Comparison of ENCODE assay signal across 10 cellular contexts in the genomic region with DNA sequence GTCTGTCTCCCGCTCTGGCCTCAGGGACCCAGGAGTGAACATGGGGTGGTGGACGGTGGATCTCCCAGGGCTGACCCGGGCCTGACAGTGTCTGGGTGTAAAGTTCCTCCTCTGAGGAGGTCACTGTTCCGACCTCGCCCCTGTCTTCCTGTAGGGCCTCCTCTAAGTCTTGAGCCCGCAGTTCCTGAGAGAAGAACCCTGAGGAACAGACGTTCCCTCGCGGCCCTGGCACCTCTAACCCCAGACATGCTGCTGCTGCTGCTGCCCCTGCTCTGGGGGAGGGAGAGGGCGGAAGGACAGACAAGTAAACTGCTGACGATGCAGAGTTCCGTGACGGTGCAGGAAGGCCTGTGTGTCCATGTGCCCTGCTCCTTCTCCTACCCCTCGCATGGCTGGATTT. TPM values are rescaled to one million over a fixed set of nuclear protein-coding genes. Genes with fewer than 3 reads are reported as not detected.
DNase-seq lines count a peak whose midpoint lies in the region; ATAC-seq and TF ChIP-seq lines count a peak whose summit lies in the region.
"Had no signal": no experiment of that assay in that cellular context is flagged by ENCODE, and none has a peak within 500 bp of the region (broad histone marks: within the 10 kb centered on the region; RNA-seq: fewer than 3 reads in every experiment).

A gene (plus strand): TSS at position 178 of the 400 bp plus-strand sequence. CDS start 69 bp downstream, at position 247.

- no peak for ATAC-seq in activated naive CD4-positive, alpha-beta T cell treated with anti-CD3 and anti-CD28 coated beads, Interleukin-2, amount 50 U/mL, for 72 hours
- ATAC-seq in left lung, result peak; percentile 20
- no peak for ATAC-seq in stimulated activated effector memory CD8-positive, alpha-beta T cell treated with anti-CD3 and anti-CD28 coated beads, Interleukin-12 subunit alpha, Interleukin-12 subunit beta, amount 100 ng/mL, for 72 hours
- no peak for ATAC-seq in HG03354 (IDR thresholded peaks at IDR 0.05; ENCODE audit: poor library complexity, severe bottlenecking, unreplicated experiment)
- ATAC-seq in GM18868 (IDR thresholded peaks at IDR 0.05; ENCODE audit: unreplicated experiment), result no peak

- peaks cover 0 to 67% of the 10 kb centered on the region in 2 donors for H3K4me1 ChIP-seq in left lung

- no peaks in the 10 kb centered on the region for H3K9me3 ChIP-seq in left lung

- H3K27ac ChIP-seq in left lung, result peak within 1 kb of the TSS; percentile 77 to 97

- intact Hi-C loops in left lung (cut with DNase I), result no loop called here

- no peak for TF ChIP-seq CTCF in left lung (IDR thresholded peaks at IDR 0.05)

- H3K4me3 Mint-ChIP-seq in T-helper 1 cell treated with Interleukin-12 subunit alpha and Interleukin-12 subunit beta and Interleukin-4 antibody, amounts not matched to agents 30 μg/mL and 1 μg/mL, for 36 hours, result peak within 1 kb of the TSS; percentile 53
- H3K4me3 Mint-ChIP-seq in stimulated activated effector memory CD8-positive, alpha-beta T cell treated with anti-CD3 and anti-CD28 coated beads, Interleukin-12 subunit alpha, Interleukin-12 subunit beta, amount 100 ng/mL, for 72 hours, result peak within 1 kb of the TSS; percentile 70

- peak within 1 kb of the TSS; percentile 82 for H3K27ac Mint-ChIP-seq in T-helper 1 cell treated with Interleukin-12 subunit alpha and Interleukin-12 subunit beta and Interleukin-4 antibody, amounts not matched to agents 30 μg/mL and 1 μg/mL, for 36 hours
- H3K27ac Mint-ChIP-seq in activated naive CD4-positive, alpha-beta T cell treated with anti-CD3 and anti-CD28 coated beads, Interleukin-2, amount 50 U/mL, for 72 hours, result peak within 1 kb of the TSS; percentile 65 to 83
- H3K27ac Mint-ChIP-seq in stimulated activated effector memory CD8-positive, alpha-beta T cell treated with anti-CD3 and anti-CD28 coated beads, Interleukin-12 subunit alpha, Interleukin-12 subunit beta, amount 100 ng/mL, for 72 hours, result peak within 1 kb of the TSS; percentile 92

- H3K36me3 ChIP-seq in left lung, result peaks cover 0 to 18% of the 10 kb centered on the region in 2 donors

- H3K27me3 Mint-ChIP-seq in T-helper 1 cell treated with Interleukin-12 subunit alpha and Interleukin-12 subunit beta and Interleukin-4 antibody, amounts not matched to agents 30 μg/mL and 1 μg/mL, for 36 hours (ENCODE audit: low read depth), result peaks cover under 1% of the 10 kb centered on the region

- H3K4me3 ChIP-seq in left lung, result peak within 1 kb of the TSS; percentile 2 to 52

- peaks cover 41% of the 10 kb centered on the region for H3K4me1 Mint-ChIP-seq in T-helper 1 cell treated with Interleukin-12 subunit alpha and Interleukin-12 subunit beta and Interleukin-4 antibody, amounts not matched to agents 30 μg/mL and 1 μg/mL, for 36 hours (ENCODE audit: low read depth)
- peaks cover 74% of the 10 kb centered on the region for H3K4me1 Mint-ChIP-seq in stimulated activated effector memory CD8-positive, alpha-beta T cell treated with anti-CD3 and anti-CD28 coated beads, Interleukin-12 subunit alpha, Interleukin-12 subunit beta, amount 100 ng/mL, for 72 hours

- no peaks in the 10 kb centered on the region for H3K36me3 Mint-ChIP-seq in T-helper 1 cell treated with Interleukin-12 subunit alpha and Interleukin-12 subunit beta and Interleukin-4 antibody, amounts not matched to agents 30 μg/mL and 1 μg/mL, for 36 hours (ENCODE audit: low read depth)
- no peaks in the 10 kb centered on the region for H3K36me3 Mint-ChIP-seq in activated naive CD4-positive, alpha-beta T cell treated with anti-CD3 and anti-CD28 coated beads, Interleukin-2, amount 50 U/mL, for 72 hours
- H3K36me3 Mint-ChIP-seq in stimulated activated effector memory CD8-positive, alpha-beta T cell treated with anti-CD3 and anti-CD28 coated beads, Interleukin-12 subunit alpha, Interleukin-12 subunit beta, amount 100 ng/mL, for 72 hours, result peaks cover 8% of the 10 kb centered on the region

- H3K9me3 Mint-ChIP-seq in T-helper 1 cell treated with Interleukin-12 subunit alpha and Interleukin-12 subunit beta and Interleukin-4 antibody, amounts not matched to agents 30 μg/mL and 1 μg/mL, for 36 hours, result no peaks in the 10 kb centered on the region
- H3K9me3 Mint-ChIP-seq in activated naive CD4-positive, alpha-beta T cell treated with anti-CD3 and anti-CD28 coated beads, Interleukin-2, amount 50 U/mL, for 72 hours, result peaks cover 4 to 5% of the 10 kb centered on the region in 2 donors
- no peaks in the 10 kb centered on the region for H3K9me3 Mint-ChIP-seq in stimulated activated effector memory CD8-positive, alpha-beta T cell treated with anti-CD3 and anti-CD28 coated beads, Interleukin-12 subunit alpha, Interleukin-12 subunit beta, amount 100 ng/mL, for 72 hours

- H3K27me3 ChIP-seq in left lung, result peaks cover 0 to 15% of the 10 kb centered on the region in 2 donors

- no peak for DNase-seq in T-helper 1 cell
- no peak for DNase-seq in activated naive CD4-positive, alpha-beta T cell treated with anti-CD3 and anti-CD28 coated beads, Interleukin-2, amount 50 U/mL, for 72 hours (ENCODE audit: low spot score in 2 of 2)
- DNase-seq in left lung, result peak; percentile 82 to 90
- DNase-seq in stimulated activated effector memory CD8-positive, alpha-beta T cell treated with anti-CD3 and anti-CD28 coated beads, Interleukin-12 subunit alpha, Interleukin-12 subunit beta, amount 100 ng/mL, for 72 hours (ENCODE audit: low spot score in 2 of 2), result no peak
- DNase-seq in DMS79 (lab: John Stamatoyannopoulos, UW), result no peak
- DNase-seq: NCI-H524, SW 1271 had no signal

RNA-seq across cellular contexts. Expression of the gene that starts here (rescaled TPM):
- 1 to 10 TPM in 1 of 2 donors, under 1 TPM in 1; 0.87 to 1.1 TPM for total RNA-seq in activated naive CD4-positive, alpha-beta T cell treated with anti-CD3 and anti-CD28 coated beads, Interleukin-2, amount 50 U/mL, for 72 hours
- total RNA-seq in left lung, result 10 to 100 TPM in 1 of 2 donors, 1 to 10 TPM in 1; 8.0 to 46.5 TPM

Comparison
In these comparisons a context has a peak if more than half of its experiments do, and no peak if none do; other contexts are left out.
1. RNA of the gene that starts here (total RNA-seq): 8.0 to 46.5 TPM in left lung; 0.87 to 1.1 TPM in activated naive CD4-positive, alpha-beta T cell treated with anti-CD3 and anti-CD28 coated beads, Interleukin-2, amount 50 U/mL, for 72 hours; every median in the first group is over 4 times any median in the second.
2. DNase-seq: peak in left lung (2 of 2); none in T-helper 1 cell (0 of 5), activated naive CD4-positive, alpha-beta T cell treated with anti-CD3 and anti-CD28 coated beads, Interleukin-2, amount 50 U/mL, for 72 hours (0 of 2), stimulated activated effector memory CD8-positive, alpha-beta T cell treated with anti-CD3 and anti-CD28 coated beads, Interleukin-12 subunit alpha, Interleukin-12 subunit beta, amount 100 ng/mL, for 72 hours (0 of 2) and DMS79 (single experiment).
3. Peak in every context shown above with its lines, with median percentiles within 50 percentile points of each other: H3K27ac Mint-ChIP-seq.